Comparison of ENCODE assay signal across 8 cellular contexts in the genomic region with DNA sequence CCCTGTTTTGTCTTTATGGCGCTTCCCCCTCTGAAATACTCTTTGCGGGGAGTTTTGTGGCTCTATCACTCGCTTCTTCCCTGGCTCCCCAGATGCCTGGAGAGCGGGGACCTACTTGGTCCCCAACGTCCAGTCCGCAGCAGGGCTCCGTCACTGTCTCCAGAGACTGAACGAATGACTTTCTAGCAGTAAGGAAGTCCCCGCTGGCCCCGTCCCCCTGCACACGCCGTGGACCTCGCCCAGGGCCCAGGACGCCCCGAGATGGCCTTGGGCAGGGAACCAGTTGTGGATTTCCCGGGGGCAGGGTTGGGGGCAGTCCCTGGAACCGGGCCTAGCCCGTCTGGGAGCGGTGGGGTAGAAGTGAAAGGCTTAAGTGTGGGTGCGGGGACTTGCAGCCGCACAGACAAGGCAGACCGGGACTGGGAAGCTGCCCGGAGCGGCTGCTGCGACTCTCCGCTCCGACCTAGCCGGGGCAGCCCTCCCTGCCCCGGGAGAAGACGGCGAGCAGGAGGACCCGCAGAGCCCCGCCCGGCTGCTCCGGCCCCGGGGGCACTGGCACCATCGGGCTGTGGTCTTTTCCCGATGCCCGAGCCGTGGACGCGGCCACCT. TPM values are rescaled to one million over a fixed set of nuclear protein-coding genes. Genes with fewer than 3 reads are reported as not detected.
DNase-seq lines count a peak whose midpoint lies in the region; ATAC-seq and TF ChIP-seq lines count a peak whose summit lies in the region.

No MANE protein-coding gene starts in this region.

- DNase-seq in EL (peak; percentile 60), HPDE6-E6E7 (ENCODE audit: extremely low spot score) (peak; percentile 41), WERI-Rb-1 (peak; percentile 45), coronary artery (ENCODE audit: low spot score) (peak; percentile 82), right lobe of liver (peak in 2 of 3 donors; percentile 63 to 68), NOMO-1 treated with dmso at 0.1 percent for 144 hours (lab: John Stamatoyannopoulos, UW; ENCODE audit: unreplicated experiment) (no peak)
- DNase-seq in stimulated activated naive CD4-positive, alpha-beta T cell treated with Interleukin-2 at 50 U/mL for 16 hours (lab: John Stamatoyannopoulos, UW) = peak; percentile 27

- H3K36me3 ChIP-seq in WERI-Rb-1 (no peaks in the 10 kb centered on the region), right lobe of liver (no peaks in the 10 kb centered on the region)

- WGBS in right lobe of liver (ENCODE audit: insufficient coverage, low coverage, low lambda C conversion rate, missing lambda C conversion rate) = 0% methylated on average over 3 of the region's 42 CpGs

- TF ChIP-seq CTCF in WERI-Rb-1 (IDR thresholded peaks at IDR 0.05; ENCODE audit: low read depth, low read length) = no peak
- no peak for TF ChIP-seq CTCF in coronary artery (IDR thresholded peaks at IDR 0.05)
- no peak for TF ChIP-seq CTCF in right lobe of liver (IDR thresholded peaks at IDR 0.05)

- H3K4me1 ChIP-seq in right lobe of liver = peaks cover 0 to 20% (median 2%) of the 10 kb centered on the region in 4 donors

- H3K27ac ChIP-seq in WERI-Rb-1 (no peak overlapping the region; the same call in 1 of the 2 replicates), coronary artery (peak overlapping the region; percentile 26 to 86), right lobe of liver (peak overlapping the region; percentile 3 to 54 (median 42))

- no peak for TF ChIP-seq POLR2A in right lobe of liver (IDR thresholded peaks at IDR 0.05)

- intact Hi-C loops in right lobe of liver (cut with DNase I) = loop anchor here (10.0 kb wide), 1 partner anchor 888 kb away; no protein-coding TSS in a partner anchor

- H3K4me3 ChIP-seq in WERI-Rb-1 (ENCODE audit: low read depth, low read length) (peak overlapping the region; percentile 77), coronary artery (peak overlapping the region; percentile 83), right lobe of liver (peak overlapping the region; percentile 49 to 65 (median 61))

- H3K27me3 ChIP-seq in WERI-Rb-1 (ENCODE audit: insufficient read depth, low read depth, severe bottlenecking) (peaks cover 12% of the 10 kb centered on the region), right lobe of liver (peaks cover 3 to 24% of the 10 kb centered on the region in 2 donors)

- H3K9me3 ChIP-seq in WERI-Rb-1 (ENCODE audit: severe bottlenecking) (no peaks in the 10 kb centered on the region), right lobe of liver (no peaks in the 10 kb centered on the region)

- ATAC-seq in GM21447 (IDR thresholded peaks at IDR 0.05; ENCODE audit: unreplicated experiment) = peak; percentile 23
- peak; percentile 45 to 54 (median 52) for ATAC-seq in right lobe of liver

RNA-seq across cellular contexts. Expression of a gene that starts 0.8 kb away (rescaled TPM):
- total RNA-seq in right lobe of liver = 1 to 10 TPM in 3 of 6 experiments, under 1 TPM in 3; 0.61 to 2.9 (median 1.0) TPM
